Comparison of ENCODE assay signal across 1 cellular context in genomic region chr2:126645211-126645618, GRCh38.
A peak's percentile ranks its signal among the peaks of the same experiment; 100 is the strongest.
TF ChIP-seq lines count a peak whose summit lies in the region.

No MANE protein-coding gene starts in this region.

TF ChIP-seq in K562, 482 proteins besides CTCF, POLR2A, EP300 and RAD21 (continued from another document and continues in another):
- no peak for TF ChIP-seq THRA (IDR thresholded peaks at IDR 0.05)
- peak; percentile 99 for TF ChIP-seq STAT5A (IDR thresholded peaks at IDR 0.05; ENCODE audit: borderline replicate concordance, low read length)
- TF ChIP-seq ZNF280A (IDR thresholded peaks at IDR 0.05; ENCODE audit: low read depth, partially characterized antibody) = no peak
- peak; percentile 88 for TF ChIP-seq SMARCE1 (IDR thresholded peaks at IDR 0.05)
- peak; percentile 75 for TF ChIP-seq EHMT2 (IDR thresholded peaks at IDR 0.05)
- TF ChIP-seq CTCFL (IDR thresholded peaks at IDR 0.05; ENCODE audit: borderline replicate concordance, insufficient read depth, low read depth, low read length, poor library complexity, severe bottlenecking) = no peak
- no peak for TF ChIP-seq HMGN3 (IDR thresholded peaks at IDR 0.05; ENCODE audit: borderline replicate concordance, extremely low read depth, insufficient read length, low read depth, low read length)
- TF ChIP-seq POLR2AphosphoS5 (IDR thresholded peaks at IDR 0.05; ENCODE audit: control insufficient read depth, insufficient read depth, low read depth, low read length) = peak; percentile 91
- TF ChIP-seq HDAC8 (tag; IDR thresholded peaks at IDR 0.05) = no peak
- no peak for TF ChIP-seq BRF2 (IDR thresholded peaks at IDR 0.05; ENCODE audit: borderline replicate concordance, insufficient read depth, insufficient read length)
- no peak for TF ChIP-seq ARID2 (IDR thresholded peaks at IDR 0.05)
- TF ChIP-seq TFAP4 (CRISPR knock-in tag; IDR thresholded peaks at IDR 0.05; ENCODE audit: borderline replicate concordance) = 0 out of 2 replicates have a peak, but pooled peaks have one; percentile 23
- peak; percentile 96 for TF ChIP-seq DPF2 (IDR thresholded peaks at IDR 0.05)
- TF ChIP-seq ZNF431 (CRISPR knock-in tag; IDR thresholded peaks at IDR 0.05) = no peak
- no peak for TF ChIP-seq ILK (tag; IDR thresholded peaks at IDR 0.05; ENCODE audit: borderline replicate concordance, low read depth)
- no peak for TF ChIP-seq SP2 (IDR thresholded peaks at IDR 0.05; ENCODE audit: extremely low read depth, low read depth, low read length, poor library complexity, severe bottlenecking)
- no peak for TF ChIP-seq TEAD2 (tag; IDR thresholded peaks at IDR 0.05)
- peak; percentile 65; the same call in 1 of the 2 replicates for TF ChIP-seq ZNF766 (CRISPR knock-in tag; conservative IDR thresholded peaks at IDR 0.05)
- no peak for TF ChIP-seq SNIP1 (IDR thresholded peaks at IDR 0.05; ENCODE audit: low read depth)
- peak in 1 of 2 experiments; percentile 24; a peak in 1 of 4 replicates for TF ChIP-seq FOXK2 (conservative IDR thresholded peaks at IDR 0.05 in 1 of 2, IDR thresholded peaks at IDR 0.05 in 1 of 2; ENCODE audit: low read depth in 2 of 2)
- TF ChIP-seq TARDBP (IDR thresholded peaks at IDR 0.05) = no peak
- no peak for TF ChIP-seq ZNF280B (CRISPR knock-in tag; IDR thresholded peaks at IDR 0.05)
- TF ChIP-seq ZFX (CRISPR knock-in tag; IDR thresholded peaks at IDR 0.05) = no peak
- no peak for TF ChIP-seq PCBP2 (IDR thresholded peaks at IDR 0.05; ENCODE audit: low read depth, low read length, poor library complexity, severe bottlenecking)
- no peak; the same call in 1 of the 2 replicates for TF ChIP-seq MEF2A (IDR thresholded peaks at IDR 0.05; ENCODE audit: control insufficient read depth, low read depth, low read length)
- TF ChIP-seq TRIM24 (IDR thresholded peaks at IDR 0.05) = peak; percentile 71 to 88; a peak in 3 of 4 replicates
- no peak for TF ChIP-seq ZNF212 (CRISPR knock-in tag; IDR thresholded peaks at IDR 0.05)
- no peak for TF ChIP-seq ZNF121 (CRISPR knock-in tag; conservative IDR thresholded peaks at IDR 0.05)
- no peak for TF ChIP-seq STAG1 (CRISPR knock-in tag; IDR thresholded peaks at IDR 0.05; ENCODE audit: borderline replicate concordance)
- TF ChIP-seq ZNF592 (IDR thresholded peaks at IDR 0.05) = 0 out of 2 replicates have a peak, but pooled peaks have one; percentile 41
- TF ChIP-seq LARP7 (IDR thresholded peaks at IDR 0.05) = no peak
- TF ChIP-seq NR4A1 (CRISPR knock-in tag; IDR thresholded peaks at IDR 0.05) = no peak
- TF ChIP-seq NR4A1 (tag; IDR thresholded peaks at IDR 0.05) = no peak
- no peak for TF ChIP-seq SRSF1 (IDR thresholded peaks at IDR 0.05; ENCODE audit: low read depth, low read length)
- TF ChIP-seq ZC3H4 (CRISPR knock-in tag; IDR thresholded peaks at IDR 0.05; ENCODE audit: borderline replicate concordance) = no peak
- no peak for TF ChIP-seq TSHZ1 (CRISPR knock-in tag; IDR thresholded peaks at IDR 0.05)
- no peak for TF ChIP-seq USF1 (CRISPR knock-in tag; IDR thresholded peaks at IDR 0.05)
- TF ChIP-seq CAMTA2 (CRISPR knock-in tag; conservative IDR thresholded peaks at IDR 0.05) = no peak
- no peak for TF ChIP-seq HMG20B (CRISPR knock-in tag; IDR thresholded peaks at IDR 0.05)
- no peak for TF ChIP-seq RBM22 (IDR thresholded peaks at IDR 0.05; ENCODE audit: low read depth, low read length, poor library complexity, severe bottlenecking)
- TF ChIP-seq MTA2 (IDR thresholded peaks at IDR 0.05; ENCODE audit: low read depth) = peak; percentile 85
- TF ChIP-seq ZNF197 (CRISPR knock-in tag; IDR thresholded peaks at IDR 0.05; ENCODE audit: low read depth) = no peak
- TF ChIP-seq ZNF445 (CRISPR knock-in tag; IDR thresholded peaks at IDR 0.05; ENCODE audit: low read depth) = no peak
- no peak for TF ChIP-seq E2F5 (CRISPR knock-in tag; IDR thresholded peaks at IDR 0.05)
- no peak for TF ChIP-seq CREBBP (IDR thresholded peaks at IDR 0.05; ENCODE audit: low read depth, low read length)
- TF ChIP-seq FOXM1 (IDR thresholded peaks at IDR 0.05; ENCODE audit: low read depth) = peak; percentile 76
- no peak for TF ChIP-seq FOXM1 (CRISPR knock-in tag; IDR thresholded peaks at IDR 0.05; ENCODE audit: low read depth)
- peak; percentile 92 for TF ChIP-seq KLF16 (IDR thresholded peaks at IDR 0.05)
- no peak for TF ChIP-seq PRMT5 (CRISPR knock-in tag; IDR thresholded peaks at IDR 0.05)
- no peak for TF ChIP-seq KHSRP (IDR thresholded peaks at IDR 0.05)
- TF ChIP-seq NUFIP1 (IDR thresholded peaks at IDR 0.05; ENCODE audit: partially characterized antibody) = no peak
- TF ChIP-seq ZNF77 (CRISPR knock-in tag; IDR thresholded peaks at IDR 0.05) = no peak
- TF ChIP-seq TAL1 (IDR thresholded peaks at IDR 0.05) = peak; percentile 91
